In genomic region chr6:28544211-28544610, GRCh38 we compare ENCODE assay signal across 2 cellular contexts.
TF ChIP-seq lines count a peak whose summit lies in the region.

No MANE protein-coding gene starts in this region.

TF ChIP-seq in IMR-90, 13 proteins besides CTCF, POLR2A, EP300 and RAD21:
- TF ChIP-seq CHD1 (IDR thresholded peaks at IDR 0.05; ENCODE audit: low read depth, low read length) (no peak), FOS (IDR thresholded peaks at IDR 0.05; ENCODE audit: low read depth, low read length) (no peak), MXI1 (IDR thresholded peaks at IDR 0.05; ENCODE audit: borderline replicate concordance, low read depth, low read length) (no peak), RFX5 (IDR thresholded peaks at IDR 0.05; ENCODE audit: low read depth, low read length) (no peak), ELK1 (IDR thresholded peaks at IDR 0.05; ENCODE audit: borderline replicate concordance, low read depth, low read length) (no peak), CEBPB (IDR thresholded peaks at IDR 0.05; ENCODE audit: low read depth, low read length) (no peak), USF2 (IDR thresholded peaks at IDR 0.05; ENCODE audit: low read depth, low read length) (no peak), SMC3 (IDR thresholded peaks at IDR 0.05; ENCODE audit: low read depth, low read length) (no peak), BHLHE40 (IDR thresholded peaks at IDR 0.05; ENCODE audit: low read depth, low read length) (no peak)

TF ChIP-seq in GM12878, 131 proteins besides CTCF, POLR2A, EP300 and RAD21:
- no peak for TF ChIP-seq SP1 (IDR thresholded peaks at IDR 0.05; ENCODE audit: low read depth, low read length)
- no peak for TF ChIP-seq IRF5 (IDR thresholded peaks at IDR 0.05; ENCODE audit: borderline replicate concordance)
- no peak for TF ChIP-seq DPF2 (IDR thresholded peaks at IDR 0.05)
- TF ChIP-seq SMAD5 (IDR thresholded peaks at IDR 0.05; ENCODE audit: low read depth) = no peak
- TF ChIP-seq PAX8 (IDR thresholded peaks at IDR 0.05) = no peak
- no peak for TF ChIP-seq SIX5 (IDR thresholded peaks at IDR 0.05; ENCODE audit: low read depth, low read length, severe bottlenecking)
- no peak for TF ChIP-seq RAD51 (IDR thresholded peaks at IDR 0.05)
- no peak for TF ChIP-seq SUPT20H (IDR thresholded peaks at IDR 0.05; ENCODE audit: borderline replicate concordance, control insufficient read depth, low read depth, low read length)
- TF ChIP-seq BCL3 (IDR thresholded peaks at IDR 0.05; ENCODE audit: borderline replicate concordance, insufficient read depth, low read depth, low read length, poor library complexity, severe bottlenecking) = no peak
